14 cellular contexts compared by ENCODE assay signal in the genomic region with DNA sequence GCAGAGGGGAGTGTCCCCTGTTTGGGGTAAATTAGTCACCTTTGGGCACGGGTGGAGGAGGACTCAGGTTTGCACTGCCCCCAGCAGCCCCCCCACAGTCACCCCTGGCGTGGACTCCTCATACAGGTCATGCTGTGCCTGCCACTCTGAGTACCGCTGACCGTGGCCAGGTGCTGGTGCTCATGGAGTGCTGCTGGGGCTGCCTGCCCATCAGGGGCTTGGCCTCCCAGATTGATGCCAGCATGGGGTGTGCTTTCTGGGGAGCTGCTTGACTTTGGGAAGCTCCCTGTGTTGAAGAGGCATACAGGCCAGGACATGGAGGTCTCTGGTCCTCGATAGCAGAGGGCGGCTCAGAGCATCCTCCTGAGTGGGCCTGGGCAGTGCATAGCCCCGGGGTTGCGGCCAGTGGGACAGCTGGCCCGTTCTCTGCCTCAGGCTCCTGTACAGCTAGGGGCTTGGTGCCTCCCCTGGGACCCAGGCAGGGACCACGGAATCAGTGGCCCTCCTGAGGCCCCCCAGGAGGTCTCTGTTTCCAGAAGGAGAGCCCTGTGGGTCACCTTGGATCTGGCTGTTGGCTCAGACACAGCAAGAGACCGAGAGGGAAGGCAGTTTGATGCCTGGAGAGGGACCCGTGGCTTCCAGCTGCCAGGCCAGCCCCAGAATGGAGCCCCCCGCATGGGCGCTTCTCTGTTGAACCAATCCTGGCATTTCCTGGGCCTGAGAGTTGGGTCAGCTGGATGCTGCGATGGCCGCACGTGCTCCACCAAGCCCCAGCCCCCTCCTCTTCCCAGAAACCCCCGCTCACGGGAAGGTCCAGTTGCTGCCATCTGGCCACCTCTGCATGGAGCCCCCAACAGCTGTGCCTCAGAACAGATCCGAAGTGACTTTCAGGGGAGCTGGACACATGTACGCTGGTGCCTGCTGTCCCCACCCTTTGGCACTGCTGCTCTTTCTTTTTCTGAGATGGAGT.
"Had no signal": no experiment of that assay in that cellular context is flagged by ENCODE, and none has a peak within 500 bp of the region (broad histone marks: within the 10 kb centered on the region; RNA-seq: fewer than 3 reads in every experiment).

No MANE protein-coding gene starts in this region.

- H3K4me2 ChIP-seq: hepatocyte, smooth muscle cell had no signal

- H3K9me3 ChIP-seq: adrenal gland, lower lobe of right lung, tibial artery, uterus had no signal

- H3K27me3 ChIP-seq: adrenal gland, hepatocyte, tibial artery, uterus had no signal

- ATAC-seq: lower lobe of right lung; stimulated activated effector memory CD8-positive, alpha-beta T cell treated with anti-CD3 and anti-CD28 coated beads, Interleukin-12 subunit alpha, Interleukin-12 subunit beta, amount 100 ng/mL, for 72 hours had no signal

- DNase-seq: activated CD4-positive, alpha-beta T cell treated with anti-CD3 and anti-CD28 coated beads, Interleukin-2, amount 10 ng/mL, durations not matched to agents 7 days and 5 days; activated CD4-positive, CD25-positive, alpha-beta regulatory T cell; activated CD8-positive, alpha-beta memory T cell treated with anti-CD3 and anti-CD28 coated beads for 24 hours; activated naive CD4-positive, alpha-beta T cell treated with anti-CD3 and anti-CD28 coated beads, Interleukin-2, amount 50 U/mL, for 16 hours; central memory CD4-positive, alpha-beta T cell; effector CD4-positive, alpha-beta T cell; lower lobe of right lung; tibial artery; uterus had no signal

- H3K27ac ChIP-seq: adrenal gland, coronary artery, hepatocyte, lower lobe of right lung, tibial artery, uterus had no signal

- H2AFZ ChIP-seq: hepatocyte had no signal

- H3K4me1 ChIP-seq: uterus had no signal

- H3K36me3 ChIP-seq: uterus had no signal

- H3K4me3 ChIP-seq: adrenal gland, coronary artery, hepatocyte, lower lobe of right lung, smooth muscle cell, tibial artery, uterus had no signal
